Comparison of ENCODE assay signal across 25 cellular contexts in genomic region chr6:151665329-151665728, GRCh38.
"Had no signal": no experiment of that assay in that cellular context is flagged by ENCODE, and none has a peak within 500 bp of the region (broad histone marks: within the 10 kb centered on the region; RNA-seq: fewer than 3 reads in every experiment).

No MANE protein-coding gene starts in this region.

- H3K27ac ChIP-seq: colonic mucosa, heart left ventricle, parathyroid adenoma, prostate gland, sigmoid colon, skin epidermis, thoracic aorta had no signal

- H3K4me1 Mint-ChIP-seq: naive B cell; nephron; stimulated activated naive B cell treated with anti-CD40 and anti-IgM and Interleukin-4, amounts not matched to agents 10 μg/mL and 1 μg/mL and 100 μg/mL, for 72 hours; stimulated activated naive CD8-positive, alpha-beta T cell treated with anti-CD3 and anti-CD28 coated beads, Interleukin-15, amount 100 ng/mL, for 72 hours had no signal

- H2AFZ ChIP-seq: parathyroid adenoma had no signal

- H3K4me3 Mint-ChIP-seq: naive B cell; nephron; stimulated activated naive B cell treated with anti-CD40 and anti-IgM and Interleukin-4, amounts not matched to agents 10 μg/mL and 1 μg/mL and 100 μg/mL, for 72 hours; stimulated activated naive CD8-positive, alpha-beta T cell treated with anti-CD3 and anti-CD28 coated beads, Interleukin-15, amount 100 ng/mL, for 72 hours had no signal

- H3K9me3 Mint-ChIP-seq: stimulated activated naive B cell treated with anti-CD40 and anti-IgM and Interleukin-4, amounts not matched to agents 10 μg/mL and 1 μg/mL and 100 μg/mL, for 72 hours; stimulated activated naive CD8-positive, alpha-beta T cell treated with anti-CD3 and anti-CD28 coated beads, Interleukin-15, amount 100 ng/mL, for 72 hours had no signal

- H3K4me1 ChIP-seq: colonic mucosa, parathyroid adenoma, prostate gland had no signal

- H3K27me3 ChIP-seq: colonic mucosa, heart left ventricle, sigmoid colon had no signal

- H3K9me3 ChIP-seq: colonic mucosa, heart left ventricle, prostate gland, sigmoid colon, thoracic aorta had no signal

- H3K4me3 ChIP-seq: colonic mucosa, heart left ventricle, lung, prostate gland, sigmoid colon, skin epidermis, thoracic aorta had no signal

- H3K79me2 ChIP-seq: parathyroid adenoma had no signal

- H3K36me3 ChIP-seq: colonic mucosa, heart left ventricle, prostate gland, sigmoid colon, thoracic aorta had no signal

- DNase-seq: colonic mucosa; dermis blood vessel endothelial cell; erythroblast; foreskin melanocyte; heart left ventricle; hippocampal formation; left colon; mesenchymal stem cell; midbrain; naive B cell; occipital lobe; retina; sigmoid colon; stimulated activated CD4-positive, alpha-beta T cell treated with anti-CD3 and anti-CD28 coated beads, Interleukin-2, amount 100 ng/mL, for 24 hours; stimulated activated CD4-positive, alpha-beta T cell treated with anti-CD3 and anti-CD28 coated beads, Interleukin-4, amount 100 ng/mL, for 4 hours; stimulated activated naive B cell treated with anti-CD40 and anti-IgM and Interleukin-4, amounts not matched to agents 10 μg/mL and 1 μg/mL and 100 μg/mL, for 72 hours; stimulated activated naive CD8-positive, alpha-beta T cell treated with anti-CD3 and anti-CD28 coated beads, Interleukin-15, amount 100 ng/mL, for 72 hours; substantia nigra; trophoblast cell had no signal

- H3K36me3 Mint-ChIP-seq: naive B cell; stimulated activated naive B cell treated with anti-CD40 and anti-IgM and Interleukin-4, amounts not matched to agents 10 μg/mL and 1 μg/mL and 100 μg/mL, for 72 hours had no signal

- H3K27ac Mint-ChIP-seq: naive B cell; nephron; stimulated activated naive B cell treated with anti-CD40 and anti-IgM and Interleukin-4, amounts not matched to agents 10 μg/mL and 1 μg/mL and 100 μg/mL, for 72 hours; stimulated activated naive CD8-positive, alpha-beta T cell treated with anti-CD3 and anti-CD28 coated beads, Interleukin-15, amount 100 ng/mL, for 72 hours had no signal
